10 cellular contexts compared by ENCODE assay signal in genomic region chr10:42951486-42952251, GRCh38.
DNase-seq lines count a peak whose midpoint lies in the region; ATAC-seq, FAIRE-seq and TF ChIP-seq lines count a peak whose summit lies in the region.
"Had no signal": no experiment of that assay in that cellular context is flagged by ENCODE, and none has a peak within 500 bp of the region (broad histone marks: within the 10 kb centered on the region; RNA-seq: fewer than 3 reads in every experiment).

No MANE protein-coding gene starts in this region.

- H3K27me3 Mint-ChIP-seq in dendritic cell treated with granulocyte-macrophage colony-stimulating factor and Interleukin-4, amounts not matched to agents 40 ng/mL and 50 ng/mL, for 4 days: peaks cover 18% of the 10 kb centered on the region

- H3K4me3 Mint-ChIP-seq in dendritic cell treated with granulocyte-macrophage colony-stimulating factor and Interleukin-4, amounts not matched to agents 40 ng/mL and 50 ng/mL, for 4 days: peak overlapping the region; percentile 11

- H3K4me3 ChIP-seq in kidney (ENCODE audit: low read length in 2 of 2) (no peak overlapping the region), spleen (no peak overlapping the region)

- H3K36me3 ChIP-seq in kidney (ENCODE audit: control insufficient read depth in 1 of 2, insufficient read depth in 2 of 2, low read length in 2 of 2) (no peaks in the 10 kb centered on the region), spleen (no peaks in the 10 kb centered on the region)

- no peak overlapping the region for H3K9ac ChIP-seq in kidney (ENCODE audit: low read length in 2 of 2)

- TF ChIP-seq CTCF in kidney (IDR thresholded peaks at IDR 0.05; ENCODE audit: borderline replicate concordance, extremely low read depth, insufficient read depth) (no peak), spleen (IDR thresholded peaks at IDR 0.05 in 8 of 11, conservative IDR thresholded peaks at IDR 0.05 in 3 of 11) (no peak)

- no peaks in the 10 kb centered on the region for H3K36me3 Mint-ChIP-seq in dendritic cell treated with granulocyte-macrophage colony-stimulating factor and Interleukin-4, amounts not matched to agents 40 ng/mL and 50 ng/mL, for 4 days (ENCODE audit: low read depth)

- peak; percentile 52 for DNase-seq in NCI-H146 treated with DMSO at 0.1 percent for 48 hours (lab: John Stamatoyannopoulos, UW; ENCODE audit: unreplicated experiment)
- DNase-seq in kidney: peak; percentile 88
- peak; percentile 68 for DNase-seq in spleen
- no peak for DNase-seq in D341Med (ENCODE audit: low spot score)
- DNase-seq in NCI-H1092 (lab: John Stamatoyannopoulos, UW): no peak
- no peak for DNase-seq in DMS153 (lab: John Stamatoyannopoulos, UW)
- DNase-seq: activated CD4-positive, alpha-beta T cell treated with anti-CD3 and anti-CD28 coated beads, Interleukin-2, amount 50 U/mL, for 1 hour; OCI-M1 had no signal

- H3K9me3 ChIP-seq in kidney (ENCODE audit: control insufficient read depth in 1 of 2, low read length in 2 of 2) (peaks cover 0 to 2% of the 10 kb centered on the region in 2 donors), spleen (peaks cover 0 to 12% (median 7%) of the 10 kb centered on the region in 8 donors)

- H3K4me1 ChIP-seq in kidney (ENCODE audit: control insufficient read depth in 1 of 2, insufficient read depth in 1 of 2, low read depth in 1 of 2, low read length in 2 of 2) (peaks cover 0 to 9% of the 10 kb centered on the region in 2 donors), spleen (peaks cover 0 to 17% (median 0%) of the 10 kb centered on the region in 6 donors)

- FAIRE-seq in kidney (lab: Jason Lieb, UNC): no peak

- no peak overlapping the region for H3K27ac Mint-ChIP-seq in dendritic cell treated with granulocyte-macrophage colony-stimulating factor and Interleukin-4, amounts not matched to agents 40 ng/mL and 50 ng/mL, for 4 days

- H3K27ac ChIP-seq in kidney (ENCODE audit: low read depth in 2 of 2, low read length in 2 of 2) (no peak overlapping the region), spleen (peak overlapping the region in 5 of 8 donors; percentile 2 to 50 (median 43))

- TF ChIP-seq POLR2A in spleen (IDR thresholded peaks at IDR 0.05): no peak

- intact Hi-C loops in dendritic cell treated with granulocyte-macrophage colony-stimulating factor and Interleukin-4, amounts not matched to agents 40 ng/mL and 50 ng/mL, for 4 days (cut with micrococcal nuclease): no loop called here
- intact Hi-C loops in kidney (cut with DNase I) (no loop called here), spleen (cut with DNase I; ENCODE audit: low total_unique reads) (no loop called here)

- H3K27me3 ChIP-seq in spleen (replicated peaks in 1 of 7): peaks cover 0 to 20% (median 0%) of the 10 kb centered on the region in 7 donors

- ATAC-seq in GM19467 (IDR thresholded peaks at IDR 0.05; ENCODE audit: unreplicated experiment): no peak

- H3K4me1 Mint-ChIP-seq in dendritic cell treated with granulocyte-macrophage colony-stimulating factor and Interleukin-4, amounts not matched to agents 40 ng/mL and 50 ng/mL, for 4 days (ENCODE audit: low read depth): no peaks in the 10 kb centered on the region

- WGBS in spleen, 5 donors: 35 to 61% (median 41%) methylated on average over 35 to 39 of the region's 39 CpGs

- H3K9me3 Mint-ChIP-seq in dendritic cell treated with granulocyte-macrophage colony-stimulating factor and Interleukin-4, amounts not matched to agents 40 ng/mL and 50 ng/mL, for 4 days: peaks cover 13% of the 10 kb centered on the region

Comparison
In these comparisons a context has a peak if more than half of its experiments do, and no peak if none do; other contexts are left out.
1. DNase-seq: peak in NCI-H146 treated with DMSO at 0.1 percent for 48 hours (single experiment), kidney (single experiment) and spleen (single experiment); none in D341Med (single experiment), NCI-H1092 (single experiment) and DMS153 (single experiment).
2. H3K27ac ChIP-seq: peak in spleen (5 of 8); none in kidney (0 of 2).